7 cellular contexts compared by ENCODE assay signal in the genomic region with DNA sequence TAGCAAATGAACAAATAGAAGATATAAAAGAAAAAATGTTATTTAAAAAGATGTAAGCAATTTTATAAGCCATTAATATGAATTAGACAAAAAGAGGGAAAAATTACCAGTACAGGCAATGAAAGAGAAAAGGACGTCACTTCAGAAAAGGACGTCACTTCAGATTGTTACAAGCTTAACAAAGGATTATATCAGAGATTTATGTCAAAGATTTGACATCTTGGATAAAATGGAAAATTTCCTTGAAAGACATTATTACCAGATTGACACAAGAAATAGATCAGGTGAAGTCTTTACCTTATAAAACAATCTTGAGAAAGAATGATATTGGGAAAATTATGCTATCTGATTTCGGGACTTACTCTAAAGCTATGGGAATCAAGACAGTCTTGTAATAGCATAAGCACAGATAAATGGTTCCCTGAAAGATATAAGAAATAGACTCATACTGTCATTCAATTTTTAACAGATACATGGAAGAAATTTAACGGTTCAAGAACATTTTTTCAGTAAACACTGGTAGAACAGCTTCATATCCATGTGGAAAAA.
"Had no signal": no experiment of that assay in that cellular context is flagged by ENCODE, and none has a peak within 500 bp of the region (broad histone marks: within the 10 kb centered on the region; RNA-seq: fewer than 3 reads in every experiment).

No MANE protein-coding gene starts in this region.

- H3K4me3 ChIP-seq: GM12878 had no signal

- ATAC-seq: GM12878 had no signal

- FAIRE-seq: GM12878, GM12891, GM12892, GM18507, GM19239 had no signal

- DNase-seq: GDM1, GF-D8 had no signal
